Comparison of ENCODE assay signal across 18 cellular contexts in the genomic region with DNA sequence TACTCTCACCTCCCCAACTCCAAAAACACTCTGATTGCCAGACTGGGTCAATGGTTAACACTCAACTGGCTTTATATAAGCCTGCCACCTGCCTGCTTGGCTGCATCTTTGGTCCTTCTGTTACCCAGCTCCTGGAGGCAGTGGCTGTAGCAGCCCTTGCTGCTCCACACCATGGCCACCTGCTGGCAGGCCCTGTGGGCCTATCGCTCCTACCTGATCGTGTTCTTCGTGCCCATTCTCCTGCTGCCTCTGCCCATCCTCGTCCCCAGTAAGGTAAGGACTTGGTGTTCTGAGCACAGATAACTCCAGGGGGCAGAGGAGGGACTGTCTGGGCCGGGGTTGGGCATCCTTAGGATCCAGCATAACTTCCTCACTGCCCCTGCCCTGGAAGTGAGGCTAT. TPM values are rescaled to one million over a fixed set of nuclear protein-coding genes. Genes with fewer than 3 reads are reported as not detected.
A peak's percentile ranks its signal among the peaks of the same experiment; 100 is the strongest.
DNase-seq lines count a peak whose midpoint lies in the region; TF ChIP-seq lines count a peak whose summit lies in the region.
"Had no signal": no experiment of that assay in that cellular context is flagged by ENCODE, and none has a peak within 500 bp of the region (broad histone marks: within the 10 kb centered on the region; RNA-seq: fewer than 3 reads in every experiment).

A gene with protein sequence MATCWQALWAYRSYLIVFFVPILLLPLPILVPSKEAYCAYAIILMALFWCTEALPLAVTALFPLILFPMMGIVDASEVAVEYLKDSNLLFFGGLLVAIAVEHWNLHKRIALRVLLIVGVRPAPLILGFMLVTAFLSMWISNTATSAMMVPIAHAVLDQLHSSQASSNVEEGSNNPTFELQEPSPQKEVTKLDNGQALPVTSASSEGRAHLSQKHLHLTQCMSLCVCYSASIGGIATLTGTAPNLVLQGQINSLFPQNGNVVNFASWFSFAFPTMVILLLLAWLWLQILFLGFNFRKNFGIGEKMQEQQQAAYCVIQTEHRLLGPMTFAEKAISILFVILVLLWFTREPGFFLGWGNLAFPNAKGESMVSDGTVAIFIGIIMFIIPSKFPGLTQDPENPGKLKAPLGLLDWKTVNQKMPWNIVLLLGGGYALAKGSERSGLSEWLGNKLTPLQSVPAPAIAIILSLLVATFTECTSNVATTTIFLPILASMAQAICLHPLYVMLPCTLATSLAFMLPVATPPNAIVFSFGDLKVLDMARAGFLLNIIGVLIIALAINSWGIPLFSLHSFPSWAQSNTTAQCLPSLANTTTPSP (plus strand): TSS at position 103 of the 400 bp plus-strand sequence. CDS start 69 bp downstream, at position 172.

- H3K27me3 ChIP-seq in sigmoid colon (no peaks in the 10 kb centered on the region), SJCRH30 (peaks cover 31% of the 10 kb centered on the region)
- H3K27me3 ChIP-seq in CD8-positive, alpha-beta memory T cell (ENCODE audit: insufficient read depth, low read length, poor library complexity, severe bottlenecking): no peaks in the 10 kb centered on the region

- H3K36me3 ChIP-seq in sigmoid colon: no peaks in the 10 kb centered on the region
- no peaks in the 10 kb centered on the region for H3K36me3 ChIP-seq in CD8-positive, alpha-beta memory T cell (ENCODE audit: insufficient read depth, low read length)
- no peaks in the 10 kb centered on the region for H3K36me3 ChIP-seq in SJCRH30

- TF ChIP-seq POLR2A in sigmoid colon (IDR thresholded peaks at IDR 0.05): no peak

- H3K27ac ChIP-seq in sigmoid colon (no peak within 1 kb of the TSS), SJCRH30 (no peak within 1 kb of the TSS)
- H3K27ac ChIP-seq in CD8-positive, alpha-beta memory T cell (ENCODE audit: low read depth, low read length): no peak within 1 kb of the TSS

- POLR2A ChIA-PET in CD8-positive, alpha-beta memory T cell (lab: Charles Lee): no interaction called here

- H3K4me3 ChIP-seq in sigmoid colon (no peak within 1 kb of the TSS), SJCRH30 (no peak within 1 kb of the TSS)
- no peak within 1 kb of the TSS for H3K4me3 ChIP-seq in CD8-positive, alpha-beta memory T cell (ENCODE audit: low read length)

- CTCF ChIA-PET in CD8-positive, alpha-beta memory T cell (lab: Charles Lee): no interaction called here

- H3K27ac Mint-ChIP-seq in T-helper 2 cell treated with Interferon-gamma antibody and Interleukin-4, amounts not matched to agents 5 μg/mL and 100 μg/mL, for 36 hours: peak within 1 kb of the TSS; percentile 44
- peak within 1 kb of the TSS; percentile 27 for H3K27ac Mint-ChIP-seq in endothelial cell (ENCODE audit: unreplicated experiment)
- H3K27ac Mint-ChIP-seq in CD8-positive, alpha-beta memory T cell: peak within 1 kb of the TSS in 2 of 8 donors; percentile 20 to 43
- H3K27ac Mint-ChIP-seq: activated naive CD8-positive, alpha-beta T cell; memory B cell had no signal

- intact Hi-C loops in sigmoid colon (cut with DNase I): no loop called here

- 14 to 66% methylated on average over 5 of the region's 5 CpGs for WGBS in sigmoid colon, 2 donors

- no peak within 1 kb of the TSS for H3K4me3 Mint-ChIP-seq in T-helper 2 cell treated with Interferon-gamma antibody and Interleukin-4, amounts not matched to agents 5 μg/mL and 100 μg/mL, for 36 hours
- peak within 1 kb of the TSS; percentile 29 for H3K4me3 Mint-ChIP-seq in endothelial cell (ENCODE audit: unreplicated experiment)
- no peak within 1 kb of the TSS for H3K4me3 Mint-ChIP-seq in CD8-positive, alpha-beta memory T cell
- H3K4me3 Mint-ChIP-seq: activated naive CD8-positive, alpha-beta T cell; memory B cell had no signal

- no peak for TF ChIP-seq EP300 in sigmoid colon (IDR thresholded peaks at IDR 0.05)

- no peaks in the 10 kb centered on the region for H3K4me1 ChIP-seq in sigmoid colon
- H3K4me1 ChIP-seq in CD8-positive, alpha-beta memory T cell (ENCODE audit: insufficient read depth, low read length): peaks cover 10% of the 10 kb centered on the region
- H3K4me1 ChIP-seq in SJCRH30: peaks cover 11% of the 10 kb centered on the region; the same call in 1 of the 2 replicates

- no peaks in the 10 kb centered on the region for H3K36me3 Mint-ChIP-seq in T-helper 2 cell treated with Interferon-gamma antibody and Interleukin-4, amounts not matched to agents 5 μg/mL and 100 μg/mL, for 36 hours (ENCODE audit: low read depth)
- H3K36me3 Mint-ChIP-seq in endothelial cell (ENCODE audit: low read depth, unreplicated experiment): peaks cover 3% of the 10 kb centered on the region
- H3K36me3 Mint-ChIP-seq in CD8-positive, alpha-beta memory T cell: no peaks in the 10 kb centered on the region
- H3K36me3 Mint-ChIP-seq: activated naive CD8-positive, alpha-beta T cell; memory B cell had no signal

- H3K27me3 Mint-ChIP-seq in T-helper 2 cell treated with Interferon-gamma antibody and Interleukin-4, amounts not matched to agents 5 μg/mL and 100 μg/mL, for 36 hours (ENCODE audit: low read depth): no peaks in the 10 kb centered on the region
- peaks cover 15% of the 10 kb centered on the region for H3K27me3 Mint-ChIP-seq in endothelial cell (ENCODE audit: unreplicated experiment)
- H3K27me3 Mint-ChIP-seq in CD8-positive, alpha-beta memory T cell: peaks cover 0 to 11% of the 10 kb centered on the region in 2 donors
- H3K27me3 Mint-ChIP-seq: activated naive CD8-positive, alpha-beta T cell had no signal

- no peaks in the 10 kb centered on the region for H3K9me3 Mint-ChIP-seq in T-helper 2 cell treated with Interferon-gamma antibody and Interleukin-4, amounts not matched to agents 5 μg/mL and 100 μg/mL, for 36 hours
- H3K9me3 Mint-ChIP-seq in endothelial cell (ENCODE audit: unreplicated experiment): no peaks in the 10 kb centered on the region
- no peaks in the 10 kb centered on the region for H3K9me3 Mint-ChIP-seq in CD8-positive, alpha-beta memory T cell
- H3K9me3 Mint-ChIP-seq: memory B cell had no signal

- no peak for DNase-seq in T-helper 2 cell treated with Interferon-gamma antibody and Interleukin-4, amounts not matched to agents 5 μg/mL and 100 μg/mL, for 36 hours (ENCODE audit: low spot score)
- no peak for DNase-seq in T-helper 2 cell
- peak; percentile 89 to 96 for DNase-seq in NCI-H524 (lab: John Stamatoyannopoulos, UW)
- DNase-seq in endothelial cell (ENCODE audit: low spot score): no peak
- peak; percentile 22 for DNase-seq in sigmoid colon
- no peak for DNase-seq in CD8-positive, alpha-beta memory T cell
- DNase-seq in HPDE6-E6E7 (ENCODE audit: extremely low spot score): no peak
- DNase-seq in SJCRH30: no peak
- DNase-seq: DMS79 treated with DMSO at 0.1 percent for 48 hours; NCI-H1105 treated with DMSO at 0.1 percent for 48 hours; stimulated activated CD4-positive, alpha-beta T cell treated with anti-CD3 and anti-CD28 coated beads, Interleukin-12 subunit alpha, Interleukin-12 subunit beta, amount 100 ng/mL, for 4 hours had no signal

- peaks cover 25% of the 10 kb centered on the region for H3K4me1 Mint-ChIP-seq in T-helper 2 cell treated with Interferon-gamma antibody and Interleukin-4, amounts not matched to agents 5 μg/mL and 100 μg/mL, for 36 hours (ENCODE audit: low read depth)
- H3K4me1 Mint-ChIP-seq in endothelial cell (ENCODE audit: unreplicated experiment): peaks cover 35% of the 10 kb centered on the region
- H3K4me1 Mint-ChIP-seq in CD8-positive, alpha-beta memory T cell: peaks cover 3 to 13% (median 7%) of the 10 kb centered on the region in 3 donors

- TF ChIP-seq CTCF in endothelial cell (IDR thresholded peaks at IDR 0.05; ENCODE audit: unreplicated experiment) (no peak), sigmoid colon (IDR thresholded peaks at IDR 0.05) (no peak)

- H3K9me3 ChIP-seq in sigmoid colon: no peaks in the 10 kb centered on the region
- no peaks in the 10 kb centered on the region for H3K9me3 ChIP-seq in CD8-positive, alpha-beta memory T cell (ENCODE audit: low read length)
- H3K9me3 ChIP-seq in SJCRH30 (replicated peaks): no peaks in the 10 kb centered on the region

RNA-seq across cellular contexts. Expression of the gene that starts here (rescaled TPM):
- total RNA-seq in endothelial cell (ENCODE audit: unreplicated experiment): not detected
- total RNA-seq in sigmoid colon: under 1 TPM in 1 of 4 donors, not detected in 3; under 0.01 TPM
- 10 to 100 TPM in 2 of 3 donors, 1 to 10 TPM in 1; 8.4 to 29.1 (median 11.4) TPM for polyA plus RNA-seq in sigmoid colon
- total RNA-seq in CD8-positive, alpha-beta memory T cell: not detected
- not detected for polyA plus RNA-seq in CD8-positive, alpha-beta memory T cell
- total RNA-seq in SJCRH30 (2014; rRNA removed; shearing (Covaris generic)): not detected in 2 replicates
- total RNA-seq: fibroblast of lung, NCI-H460, omental fat pad, temporal lobe had no signal
- polyA plus RNA-seq: AG04450, fibroblast of lung had no signal

Comparison
In these comparisons a context has a peak if more than half of its experiments do, and no peak if none do; other contexts are left out.
1. DNase-seq: peak in NCI-H524 (2 of 2) and sigmoid colon (single experiment); none in T-helper 2 cell treated with Interferon-gamma antibody and Interleukin-4, amounts not matched to agents 5 μg/mL and 100 μg/mL, for 36 hours (single experiment), T-helper 2 cell (0 of 5), endothelial cell (single experiment), CD8-positive, alpha-beta memory T cell (0 of 5), HPDE6-E6E7 (single experiment) and SJCRH30 (0 of 2).